29 cellular contexts compared by ENCODE assay signal in genomic region chr2:58163913-58164312, GRCh38.
"Had no signal": no experiment of that assay in that cellular context is flagged by ENCODE, and none has a peak within 500 bp of the region (broad histone marks: within the 10 kb centered on the region; RNA-seq: fewer than 3 reads in every experiment).

No MANE protein-coding gene starts in this region.

- H3K4me1 ChIP-seq: parathyroid adenoma, psoas muscle, spleen, suprapubic skin, testis, tibial artery, transverse colon, upper lobe of right lung, uterus had no signal

- H3K9me3 ChIP-seq: neutrophil, psoas muscle, spleen, suprapubic skin, testis, tibial artery, transverse colon, upper lobe of right lung, uterus had no signal

- ATAC-seq: naive thymus-derived CD8-positive, alpha-beta T cell; natural killer cell treated with Interleukin-12 subunit alpha and Interleukin-12 subunit beta and Interleukin-15 and Interleukin-18, amount 100 ng/mL, for 72 hours; psoas muscle; right cardiac atrium; sciatic nerve; stimulated activated memory B cell treated with anti-CD40 and anti-IgM and Interleukin-4, amounts not matched to agents 10 μg/mL and 1 μg/mL and 100 μg/mL, for 72 hours; stimulated activated naive CD8-positive, alpha-beta T cell treated with anti-CD3 and anti-CD28 coated beads, Interleukin-15, amount 100 ng/mL, for 72 hours; stimulated activated naive CD8-positive, alpha-beta T cell treated with anti-CD3 and anti-CD28 coated beads, Interleukin-15, Interleukin-2, amounts not matched to agents 100 U/mL and 50 U/mL, for 24 hours; upper lobe of right lung had no signal

- H3K4me2 ChIP-seq: smooth muscle cell had no signal

- DNase-seq: naive thymus-derived CD8-positive, alpha-beta T cell; nephron progenitor cell; nucleus accumbens; posterior cingulate gyrus; psoas muscle; right cardiac atrium; spleen; stimulated activated CD4-positive, alpha-beta T cell treated with anti-CD3 and anti-CD28 coated beads, Interleukin-12 subunit alpha, Interleukin-12 subunit beta, amount 100 ng/mL, for 4 hours; stimulated activated CD4-positive, alpha-beta T cell treated with anti-CD3 and anti-CD28 coated beads, Interleukin-1b, Interleukin-23, amount 100 ng/mL, for 48 hours; stimulated activated CD4-positive, alpha-beta T cell treated with anti-CD3 and anti-CD28 coated beads, Interleukin-4, amount 100 ng/mL, for 1 hour; stimulated activated CD4-positive, alpha-beta T cell treated with anti-CD3 and anti-CD28 coated beads, Interleukin-4, amount 100 ng/mL, for 4 hours; stimulated activated CD8-positive, alpha-beta memory T cell treated with anti-CD3 and anti-CD28 coated beads, Interleukin-4, amount 100 ng/mL, for 48 hours; stimulated activated naive CD4-positive, alpha-beta T cell; stimulated activated naive CD8-positive, alpha-beta T cell treated with anti-CD3 and anti-CD28 coated beads, Interleukin-15, amount 100 ng/mL, for 72 hours; stimulated activated naive CD8-positive, alpha-beta T cell treated with anti-CD3 and anti-CD28 coated beads, Interleukin-15, Interleukin-2, amounts not matched to agents 100 U/mL and 50 U/mL, for 24 hours; substantia nigra; testis; tibial artery; transverse colon; upper lobe of right lung; uterus had no signal

- H2AFZ ChIP-seq: parathyroid adenoma had no signal

- H3K27ac ChIP-seq: neutrophil, parathyroid adenoma, psoas muscle, skin epidermis, spleen, suprapubic skin, testis, tibial artery, transverse colon, upper lobe of right lung, uterus had no signal

- H3K27me3 ChIP-seq: neutrophil, spleen, suprapubic skin, testis, tibial artery, transverse colon, upper lobe of right lung, uterus had no signal

- H3K9ac ChIP-seq: parathyroid adenoma had no signal

- H3K4me3 ChIP-seq: psoas muscle, skin epidermis, smooth muscle cell, spleen, suprapubic skin, testis, tibial artery, transverse colon, upper lobe of right lung, uterus had no signal

- H3K79me2 ChIP-seq: parathyroid adenoma had no signal

- H3K36me3 ChIP-seq: uterus had no signal
